In the genomic region with DNA sequence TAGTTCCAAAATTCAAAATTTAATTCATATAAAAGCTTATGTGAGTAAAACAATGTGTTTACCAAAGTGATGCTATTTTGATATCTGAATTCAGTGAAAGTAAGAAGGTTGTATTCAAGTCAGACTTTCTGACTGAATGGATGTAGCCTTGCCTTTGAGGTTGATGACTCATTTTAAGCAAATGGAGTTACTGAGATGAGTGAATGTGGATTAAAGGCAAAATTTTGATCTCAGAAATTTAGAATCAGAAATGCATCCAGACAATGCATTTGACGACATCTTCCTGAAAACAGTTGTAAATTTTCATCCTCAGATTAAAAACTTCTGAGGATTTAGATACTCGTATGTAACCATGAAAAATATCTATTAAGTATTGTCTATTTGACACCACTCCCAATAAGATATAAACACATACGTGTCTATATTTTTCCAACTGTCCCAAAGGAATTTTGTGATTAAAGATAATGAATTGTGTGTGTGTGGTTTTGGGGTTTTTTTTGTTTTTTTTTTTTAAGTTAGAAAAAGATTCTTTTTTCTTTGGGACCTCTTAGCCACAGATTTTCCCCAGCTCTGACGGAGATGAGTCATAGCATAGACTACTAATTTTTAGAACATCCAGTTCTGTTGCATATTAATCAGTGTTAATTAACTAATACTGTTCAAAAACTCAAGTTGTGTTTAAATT, we compare ENCODE assay signal across 8 cellular contexts.
DNase-seq lines count a peak whose midpoint lies in the region; ATAC-seq and TF ChIP-seq lines count a peak whose summit lies in the region.

No MANE protein-coding gene starts in this region.

- no peak overlapping the region for H3K4me3 ChIP-seq in choroid plexus epithelial cell (ENCODE audit: low read depth, low read length)

- TF ChIP-seq CTCF in choroid plexus epithelial cell (conservative IDR thresholded peaks at IDR 0.05; ENCODE audit: low read depth, low read length) = no peak

- DNase-seq in COLO829 (ENCODE audit: low spot score) (peak; percentile 79), choroid plexus epithelial cell (ENCODE audit: low read depth) (peak; percentile 77), NCI-H1105 treated with DMSO at 0.1 percent for 48 hours (lab: John Stamatoyannopoulos, UW) (no peak), pons (ENCODE audit: low spot score) (no peak), NCI-H1092 (lab: John Stamatoyannopoulos, UW) (no peak), retina (no peak)

- peak; percentile 67 for ATAC-seq in GM21367 (IDR thresholded peaks at IDR 0.05; ENCODE audit: unreplicated experiment)
- peak; percentile 49 for ATAC-seq in HG03558 (IDR thresholded peaks at IDR 0.05; ENCODE audit: extremely low read depth, unreplicated experiment)

Comparison
In these comparisons a context has a peak if more than half of its experiments do, and no peak if none do; other contexts are left out.
1. DNase-seq: peak in COLO829 (single experiment) and choroid plexus epithelial cell (single experiment); none in NCI-H1105 treated with DMSO at 0.1 percent for 48 hours (single experiment), pons (single experiment), NCI-H1092 (single experiment) and retina (single experiment).